Comparison of ENCODE assay signal across 17 cellular contexts in genomic region chr3:76436895-76437294, GRCh38.
DNase-seq lines count a peak whose midpoint lies in the region; ATAC-seq and TF ChIP-seq lines count a peak whose summit lies in the region.
"Had no signal": no experiment of that assay in that cellular context is flagged by ENCODE, and none has a peak within 500 bp of the region (broad histone marks: within the 10 kb centered on the region; RNA-seq: fewer than 3 reads in every experiment).

No MANE protein-coding gene starts in this region.

- peak; percentile 10 for DNase-seq in AG04449 (ENCODE audit: low read depth, low spot score)
- DNase-seq in HS-27A (ENCODE audit: low read depth), result peak; percentile 29
- peak; percentile 68 for DNase-seq in choroid plexus epithelial cell (ENCODE audit: low read depth)
- DNase-seq in foreskin fibroblast, result peak; percentile 16 to 62
- no peak for DNase-seq in germinal center (ENCODE audit: low spot score)
- no peak for DNase-seq in Calu3
- DNase-seq in activated CD8-positive, alpha-beta memory T cell treated with anti-CD3 and anti-CD28 coated beads for 24 hours, result no peak
- DNase-seq: 8988T; CD4-positive, alpha-beta memory T cell; DND-41; GOT3; HFFc6; NCI-H2029; NCI-H510A treated with DMSO at 0.1 percent for 48 hours; SIG-M5 had no signal

- H3K4me3 ChIP-seq in AG04449 (ENCODE audit: low read depth, low read length) (no peak overlapping the region), choroid plexus epithelial cell (ENCODE audit: low read depth, low read length) (no peak overlapping the region), foreskin fibroblast (ENCODE audit: low read depth in 1 of 2, low read length in 2 of 2) (no peak overlapping the region)

- no peak for ATAC-seq in activated T-helper 17 cell treated with anti-CD3 and anti-CD28 coated beads, Interleukin-2, amount 50 U/mL, for 72 hours (replicated peaks)

- no TSS peak for BruUV-seq in Calu3 (replicated peaks; lab: Mats Ljungman, UMichigan)

- peaks cover 11% of the 10 kb centered on the region for H3K9me3 Mint-ChIP-seq in Calu3 (ENCODE audit: low read depth, unreplicated experiment)
- H3K9me3 Mint-ChIP-seq in activated T-helper 17 cell treated with anti-CD3 and anti-CD28 coated beads, Interleukin-2, amount 50 U/mL, for 72 hours, result peaks cover 22% of the 10 kb centered on the region

- H3K27me3 Mint-ChIP-seq in Calu3 (ENCODE audit: unreplicated experiment), result no peaks in the 10 kb centered on the region
- H3K27me3 Mint-ChIP-seq in activated T-helper 17 cell treated with anti-CD3 and anti-CD28 coated beads, Interleukin-2, amount 50 U/mL, for 72 hours, result no peaks in the 10 kb centered on the region
- H3K27me3 Mint-ChIP-seq: B cell; CD4-positive, alpha-beta memory T cell had no signal

- no peaks in the 10 kb centered on the region for H3K4me1 Mint-ChIP-seq in Calu3 (ENCODE audit: low read depth, unreplicated experiment)
- no peaks in the 10 kb centered on the region for H3K4me1 Mint-ChIP-seq in activated T-helper 17 cell treated with anti-CD3 and anti-CD28 coated beads, Interleukin-2, amount 50 U/mL, for 72 hours
- H3K4me1 Mint-ChIP-seq: B cell; CD4-positive, alpha-beta memory T cell had no signal

- CTCF ChIA-PET in AG04449 (lab: Yijun Ruan, JAX) (no interaction called here), Calu3 (lab: Charles Lee) (no interaction called here)

- no peak overlapping the region for H3K27ac Mint-ChIP-seq in Calu3 (ENCODE audit: unreplicated experiment)
- H3K27ac Mint-ChIP-seq in activated T-helper 17 cell treated with anti-CD3 and anti-CD28 coated beads, Interleukin-2, amount 50 U/mL, for 72 hours, result no peak overlapping the region
- H3K27ac Mint-ChIP-seq: B cell; CD4-positive, alpha-beta memory T cell; HFFc6 had no signal

- intact Hi-C loops in Calu3 (cut with micrococcal nuclease; ENCODE audit: unreplicated experiment), result no loop called here

- no peak for TF ChIP-seq CTCF in AG04449 (IDR thresholded peaks at IDR 0.05; ENCODE audit: insufficient read depth, low read length, missing control alignments)
- no peak for TF ChIP-seq CTCF in choroid plexus epithelial cell (conservative IDR thresholded peaks at IDR 0.05; ENCODE audit: low read depth, low read length)
- no peak for TF ChIP-seq CTCF in foreskin fibroblast (IDR thresholded peaks at IDR 0.05; ENCODE audit: low read depth, low read length)
- TF ChIP-seq CTCF in Calu3 (IDR thresholded peaks at IDR 0.05; ENCODE audit: unreplicated experiment), result no peak

- H3K36me3 Mint-ChIP-seq in Calu3 (ENCODE audit: insufficient read depth, unreplicated experiment), result no peaks in the 10 kb centered on the region
- no peaks in the 10 kb centered on the region for H3K36me3 Mint-ChIP-seq in activated T-helper 17 cell treated with anti-CD3 and anti-CD28 coated beads, Interleukin-2, amount 50 U/mL, for 72 hours (ENCODE audit: low read depth)
- H3K36me3 Mint-ChIP-seq: CD4-positive, alpha-beta memory T cell had no signal

- POLR2A ChIA-PET in AG04449 (lab: Yijun Ruan, JAX), result no interaction called here

- H3K4me3 Mint-ChIP-seq in Calu3 (ENCODE audit: low read depth, unreplicated experiment), result no peak overlapping the region
- no peak overlapping the region for H3K4me3 Mint-ChIP-seq in activated T-helper 17 cell treated with anti-CD3 and anti-CD28 coated beads, Interleukin-2, amount 50 U/mL, for 72 hours
- H3K4me3 Mint-ChIP-seq: B cell; CD4-positive, alpha-beta memory T cell; HFFc6 had no signal

Comparison
In these comparisons a context has a peak if more than half of its experiments do, and no peak if none do; other contexts are left out.
1. DNase-seq: peak in AG04449 (single experiment), HS-27A (single experiment), choroid plexus epithelial cell (single experiment) and foreskin fibroblast (2 of 2); none in germinal center (single experiment), Calu3 (single experiment) and activated CD8-positive, alpha-beta memory T cell treated with anti-CD3 and anti-CD28 coated beads for 24 hours (single experiment).